In the genomic region with DNA sequence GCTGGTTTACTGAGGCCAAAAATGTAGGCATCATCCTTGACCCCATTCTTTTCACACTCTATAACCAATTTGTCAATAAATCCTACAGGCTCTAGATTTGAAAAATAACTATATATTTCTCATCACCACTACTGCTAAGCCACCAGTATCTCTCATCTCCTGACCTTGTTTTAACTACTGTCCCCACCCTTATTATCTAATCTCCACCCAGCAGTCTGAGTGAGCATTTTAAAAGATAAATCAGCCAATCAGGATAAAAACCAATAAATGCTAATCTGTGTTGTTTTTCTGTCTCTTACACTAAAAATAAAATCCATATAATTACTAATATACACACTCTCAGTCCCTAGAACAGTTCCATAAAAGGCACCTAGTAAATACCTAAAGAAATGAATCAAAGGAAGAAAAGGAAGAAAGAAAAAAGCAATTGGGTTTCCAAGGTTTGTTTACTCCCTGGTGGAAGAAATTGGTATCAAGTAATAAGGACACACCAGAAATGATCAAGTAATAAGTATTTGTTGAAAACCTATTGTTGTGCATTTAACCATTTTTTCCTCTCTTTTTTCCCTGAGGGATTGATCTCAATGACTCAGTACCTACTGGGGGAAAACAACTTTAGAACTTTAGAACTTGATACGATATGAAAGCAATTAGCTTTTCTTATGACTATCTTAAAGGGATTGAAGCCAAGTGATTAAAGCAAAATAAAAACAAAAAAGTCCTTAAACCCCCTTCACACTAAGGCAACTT, we compare ENCODE assay signal across 1 cellular context.
TF ChIP-seq lines count a peak whose summit lies in the region.

No MANE protein-coding gene starts in this region.

TF ChIP-seq in K562, 482 proteins besides CTCF, POLR2A, EP300 and RAD21 (continued from another document and continues in another):
- TF ChIP-seq, protein P1, sequence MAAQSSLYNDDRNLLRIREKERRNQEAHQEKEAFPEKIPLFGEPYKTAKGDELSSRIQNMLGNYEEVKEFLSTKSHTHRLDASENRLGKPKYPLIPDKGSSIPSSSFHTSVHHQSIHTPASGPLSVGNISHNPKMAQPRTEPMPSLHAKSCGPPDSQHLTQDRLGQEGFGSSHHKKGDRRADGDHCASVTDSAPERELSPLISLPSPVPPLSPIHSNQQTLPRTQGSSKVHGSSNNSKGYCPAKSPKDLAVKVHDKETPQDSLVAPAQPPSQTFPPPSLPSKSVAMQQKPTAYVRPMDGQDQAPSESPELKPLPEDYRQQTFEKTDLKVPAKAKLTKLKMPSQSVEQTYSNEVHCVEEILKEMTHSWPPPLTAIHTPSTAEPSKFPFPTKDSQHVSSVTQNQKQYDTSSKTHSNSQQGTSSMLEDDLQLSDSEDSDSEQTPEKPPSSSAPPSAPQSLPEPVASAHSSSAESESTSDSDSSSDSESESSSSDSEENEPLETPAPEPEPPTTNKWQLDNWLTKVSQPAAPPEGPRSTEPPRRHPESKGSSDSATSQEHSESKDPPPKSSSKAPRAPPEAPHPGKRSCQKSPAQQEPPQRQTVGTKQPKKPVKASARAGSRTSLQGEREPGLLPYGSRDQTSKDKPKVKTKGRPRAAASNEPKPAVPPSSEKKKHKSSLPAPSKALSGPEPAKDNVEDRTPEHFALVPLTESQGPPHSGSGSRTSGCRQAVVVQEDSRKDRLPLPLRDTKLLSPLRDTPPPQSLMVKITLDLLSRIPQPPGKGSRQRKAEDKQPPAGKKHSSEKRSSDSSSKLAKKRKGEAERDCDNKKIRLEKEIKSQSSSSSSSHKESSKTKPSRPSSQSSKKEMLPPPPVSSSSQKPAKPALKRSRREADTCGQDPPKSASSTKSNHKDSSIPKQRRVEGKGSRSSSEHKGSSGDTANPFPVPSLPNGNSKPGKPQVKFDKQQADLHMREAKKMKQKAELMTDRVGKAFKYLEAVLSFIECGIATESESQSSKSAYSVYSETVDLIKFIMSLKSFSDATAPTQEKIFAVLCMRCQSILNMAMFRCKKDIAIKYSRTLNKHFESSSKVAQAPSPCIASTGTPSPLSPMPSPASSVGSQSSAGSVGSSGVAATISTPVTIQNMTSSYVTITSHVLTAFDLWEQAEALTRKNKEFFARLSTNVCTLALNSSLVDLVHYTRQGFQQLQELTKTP (IDR thresholded peaks at IDR 0.05; ENCODE audit: low read depth in 1 of 2, partially characterized antibody in 2 of 2), result no peak
- no peak for TF ChIP-seq NUFIP1 (IDR thresholded peaks at IDR 0.05; ENCODE audit: partially characterized antibody)
- TF ChIP-seq TEAD4 (IDR thresholded peaks at IDR 0.05; ENCODE audit: low read length), result peak; percentile 65
- TF ChIP-seq TEAD4 (CRISPR knock-in tag; IDR thresholded peaks at IDR 0.05; ENCODE audit: borderline replicate concordance), result no peak
- TF ChIP-seq SMC3 (conservative IDR thresholded peaks at IDR 0.05; ENCODE audit: insufficient read depth, low read depth, low read length), result no peak
- TF ChIP-seq ZNF263 (CRISPR knock-in tag; IDR thresholded peaks at IDR 0.05; ENCODE audit: borderline replicate concordance), result no peak
- TF ChIP-seq E2F3 (CRISPR knock-in tag; IDR thresholded peaks at IDR 0.05), result no peak
- TF ChIP-seq, protein P2, sequence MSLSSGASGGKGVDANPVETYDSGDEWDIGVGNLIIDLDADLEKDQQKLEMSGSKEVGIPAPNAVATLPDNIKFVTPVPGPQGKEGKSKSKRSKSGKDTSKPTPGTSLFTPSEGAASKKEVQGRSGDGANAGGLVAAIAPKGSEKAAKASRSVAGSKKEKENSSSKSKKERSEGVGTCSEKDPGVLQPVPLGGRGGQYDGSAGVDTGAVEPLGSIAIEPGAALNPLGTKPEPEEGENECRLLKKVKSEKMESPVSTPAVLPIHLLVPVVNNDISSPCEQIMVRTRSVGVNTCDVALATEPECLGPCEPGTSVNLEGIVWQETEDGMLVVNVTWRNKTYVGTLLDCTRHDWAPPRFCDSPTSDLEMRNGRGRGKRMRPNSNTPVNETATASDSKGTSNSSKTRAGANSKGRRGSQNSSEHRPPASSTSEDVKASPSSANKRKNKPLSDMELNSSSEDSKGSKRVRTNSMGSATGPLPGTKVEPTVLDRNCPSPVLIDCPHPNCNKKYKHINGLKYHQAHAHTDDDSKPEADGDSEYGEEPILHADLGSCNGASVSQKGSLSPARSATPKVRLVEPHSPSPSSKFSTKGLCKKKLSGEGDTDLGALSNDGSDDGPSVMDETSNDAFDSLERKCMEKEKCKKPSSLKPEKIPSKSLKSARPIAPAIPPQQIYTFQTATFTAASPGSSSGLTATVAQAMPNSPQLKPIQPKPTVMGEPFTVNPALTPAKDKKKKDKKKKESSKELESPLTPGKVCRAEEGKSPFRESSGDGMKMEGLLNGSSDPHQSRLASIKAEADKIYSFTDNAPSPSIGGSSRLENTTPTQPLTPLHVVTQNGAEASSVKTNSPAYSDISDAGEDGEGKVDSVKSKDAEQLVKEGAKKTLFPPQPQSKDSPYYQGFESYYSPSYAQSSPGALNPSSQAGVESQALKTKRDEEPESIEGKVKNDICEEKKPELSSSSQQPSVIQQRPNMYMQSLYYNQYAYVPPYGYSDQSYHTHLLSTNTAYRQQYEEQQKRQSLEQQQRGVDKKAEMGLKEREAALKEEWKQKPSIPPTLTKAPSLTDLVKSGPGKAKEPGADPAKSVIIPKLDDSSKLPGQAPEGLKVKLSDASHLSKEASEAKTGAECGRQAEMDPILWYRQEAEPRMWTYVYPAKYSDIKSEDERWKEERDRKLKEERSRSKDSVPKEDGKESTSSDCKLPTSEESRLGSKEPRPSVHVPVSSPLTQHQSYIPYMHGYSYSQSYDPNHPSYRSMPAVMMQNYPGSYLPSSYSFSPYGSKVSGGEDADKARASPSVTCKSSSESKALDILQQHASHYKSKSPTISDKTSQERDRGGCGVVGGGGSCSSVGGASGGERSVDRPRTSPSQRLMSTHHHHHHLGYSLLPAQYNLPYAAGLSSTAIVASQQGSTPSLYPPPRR (CRISPR knock-in tag; IDR thresholded peaks at IDR 0.05; ENCODE audit: borderline replicate concordance), result no peak
- TF ChIP-seq KLF1 (tag; IDR thresholded peaks at IDR 0.05), result peak; percentile 84
- no peak for TF ChIP-seq MCM7 (IDR thresholded peaks at IDR 0.05)
- TF ChIP-seq FOSL1 (tag; conservative IDR thresholded peaks at IDR 0.05), result no peak
- no peak for TF ChIP-seq TAF1 (IDR thresholded peaks at IDR 0.05; ENCODE audit: control insufficient read depth, extremely low read depth, insufficient read depth, low read length, severe bottlenecking)
- no peak for TF ChIP-seq PPARD (CRISPR knock-in tag; IDR thresholded peaks at IDR 0.05)
- TF ChIP-seq BDP1 (IDR thresholded peaks at IDR 0.05; ENCODE audit: insufficient read depth, insufficient read length), result no peak
- TF ChIP-seq ZKSCAN8 (CRISPR knock-in tag; IDR thresholded peaks at IDR 0.05), result no peak
- no peak for TF ChIP-seq CHD2 (IDR thresholded peaks at IDR 0.05; ENCODE audit: low read depth, low read length)
- TF ChIP-seq, protein P3, sequence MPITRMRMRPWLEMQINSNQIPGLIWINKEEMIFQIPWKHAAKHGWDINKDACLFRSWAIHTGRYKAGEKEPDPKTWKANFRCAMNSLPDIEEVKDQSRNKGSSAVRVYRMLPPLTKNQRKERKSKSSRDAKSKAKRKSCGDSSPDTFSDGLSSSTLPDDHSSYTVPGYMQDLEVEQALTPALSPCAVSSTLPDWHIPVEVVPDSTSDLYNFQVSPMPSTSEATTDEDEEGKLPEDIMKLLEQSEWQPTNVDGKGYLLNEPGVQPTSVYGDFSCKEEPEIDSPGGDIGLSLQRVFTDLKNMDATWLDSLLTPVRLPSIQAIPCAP (CRISPR knock-in tag; IDR thresholded peaks at IDR 0.05; ENCODE audit: borderline replicate concordance), result no peak
- TF ChIP-seq ZNF699 (CRISPR knock-in tag; IDR thresholded peaks at IDR 0.05; ENCODE audit: insufficient replicate concordance), result no peak
- TF ChIP-seq KDM1A (IDR thresholded peaks at IDR 0.05), result peak in 1 of 2 experiments; percentile 56; a peak in 1 of 4 replicates
- TF ChIP-seq, protein P4, sequence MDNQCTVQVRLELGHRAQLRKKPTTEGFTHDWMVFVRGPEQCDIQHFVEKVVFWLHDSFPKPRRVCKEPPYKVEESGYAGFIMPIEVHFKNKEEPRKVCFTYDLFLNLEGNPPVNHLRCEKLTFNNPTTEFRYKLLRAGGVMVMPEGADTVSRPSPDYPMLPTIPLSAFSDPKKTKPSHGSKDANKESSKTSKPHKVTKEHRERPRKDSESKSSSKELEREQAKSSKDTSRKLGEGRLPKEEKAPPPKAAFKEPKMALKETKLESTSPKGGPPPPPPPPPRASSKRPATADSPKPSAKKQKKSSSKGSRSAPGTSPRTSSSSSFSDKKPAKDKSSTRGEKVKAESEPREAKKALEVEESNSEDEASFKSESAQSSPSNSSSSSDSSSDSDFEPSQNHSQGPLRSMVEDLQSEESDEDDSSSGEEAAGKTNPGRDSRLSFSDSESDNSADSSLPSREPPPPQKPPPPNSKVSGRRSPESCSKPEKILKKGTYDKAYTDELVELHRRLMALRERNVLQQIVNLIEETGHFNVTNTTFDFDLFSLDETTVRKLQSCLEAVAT (IDR thresholded peaks at IDR 0.05), result no peak
- no peak for TF ChIP-seq ZNF79 (CRISPR knock-in tag; IDR thresholded peaks at IDR 0.05; ENCODE audit: low read depth)
- no peak for TF ChIP-seq SUPT5H (IDR thresholded peaks at IDR 0.05)
- peak; percentile 74 for TF ChIP-seq DPF2 (IDR thresholded peaks at IDR 0.05)
- TF ChIP-seq CBX1 (IDR thresholded peaks at IDR 0.05; ENCODE audit: low read depth), result no peak
- peak; percentile 61; the same call in 1 of the 2 replicates for TF ChIP-seq SMARCA4 (IDR thresholded peaks at IDR 0.05)
- TF ChIP-seq, protein P5, sequence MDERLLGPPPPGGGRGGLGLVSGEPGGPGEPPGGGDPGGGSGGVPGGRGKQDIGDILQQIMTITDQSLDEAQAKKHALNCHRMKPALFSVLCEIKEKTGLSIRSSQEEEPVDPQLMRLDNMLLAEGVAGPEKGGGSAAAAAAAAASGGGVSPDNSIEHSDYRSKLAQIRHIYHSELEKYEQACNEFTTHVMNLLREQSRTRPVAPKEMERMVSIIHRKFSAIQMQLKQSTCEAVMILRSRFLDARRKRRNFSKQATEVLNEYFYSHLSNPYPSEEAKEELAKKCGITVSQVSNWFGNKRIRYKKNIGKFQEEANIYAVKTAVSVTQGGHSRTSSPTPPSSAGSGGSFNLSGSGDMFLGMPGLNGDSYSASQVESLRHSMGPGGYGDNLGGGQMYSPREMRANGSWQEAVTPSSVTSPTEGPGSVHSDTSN (CRISPR knock-in tag; IDR thresholded peaks at IDR 0.05; ENCODE audit: low read depth), result no peak
- TF ChIP-seq, protein P5 (tag; conservative IDR thresholded peaks at IDR 0.05; ENCODE audit: low read depth), result no peak
- peak; percentile 45 for TF ChIP-seq NCOR1 (IDR thresholded peaks at IDR 0.05)
- TF ChIP-seq LEF1 (IDR thresholded peaks at IDR 0.05), result no peak
- TF ChIP-seq, protein P6, sequence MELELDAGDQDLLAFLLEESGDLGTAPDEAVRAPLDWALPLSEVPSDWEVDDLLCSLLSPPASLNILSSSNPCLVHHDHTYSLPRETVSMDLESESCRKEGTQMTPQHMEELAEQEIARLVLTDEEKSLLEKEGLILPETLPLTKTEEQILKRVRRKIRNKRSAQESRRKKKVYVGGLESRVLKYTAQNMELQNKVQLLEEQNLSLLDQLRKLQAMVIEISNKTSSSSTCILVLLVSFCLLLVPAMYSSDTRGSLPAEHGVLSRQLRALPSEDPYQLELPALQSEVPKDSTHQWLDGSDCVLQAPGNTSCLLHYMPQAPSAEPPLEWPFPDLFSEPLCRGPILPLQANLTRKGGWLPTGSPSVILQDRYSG (tag; conservative IDR thresholded peaks at IDR 0.05; ENCODE audit: low read depth), result no peak
- TF ChIP-seq SRF (CRISPR knock-in tag; IDR thresholded peaks at IDR 0.05), result no peak
- TF ChIP-seq NCOA6 (IDR thresholded peaks at IDR 0.05), result no peak
- TF ChIP-seq ZC3H8 (IDR thresholded peaks at IDR 0.05), result no peak
- no peak for TF ChIP-seq ZNF507 (tag; conservative IDR thresholded peaks at IDR 0.05)
- no peak for TF ChIP-seq SRSF1 (IDR thresholded peaks at IDR 0.05; ENCODE audit: low read depth, low read length)
- TF ChIP-seq, protein P7, sequence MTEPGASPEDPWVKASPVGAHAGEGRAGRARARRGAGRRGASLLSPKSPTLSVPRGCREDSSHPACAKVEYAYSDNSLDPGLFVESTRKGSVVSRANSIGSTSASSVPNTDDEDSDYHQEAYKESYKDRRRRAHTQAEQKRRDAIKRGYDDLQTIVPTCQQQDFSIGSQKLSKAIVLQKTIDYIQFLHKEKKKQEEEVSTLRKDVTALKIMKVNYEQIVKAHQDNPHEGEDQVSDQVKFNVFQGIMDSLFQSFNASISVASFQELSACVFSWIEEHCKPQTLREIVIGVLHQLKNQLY (CRISPR knock-in tag; conservative IDR thresholded peaks at IDR 0.05), result no peak
- TF ChIP-seq PHB (CRISPR knock-in tag; IDR thresholded peaks at IDR 0.05), result no peak
- no peak for TF ChIP-seq ATF1 (CRISPR knock-in tag; IDR thresholded peaks at IDR 0.05)
- TF ChIP-seq ATF1 (tag; IDR thresholded peaks at IDR 0.05), result no peak
- TF ChIP-seq, protein P8, sequence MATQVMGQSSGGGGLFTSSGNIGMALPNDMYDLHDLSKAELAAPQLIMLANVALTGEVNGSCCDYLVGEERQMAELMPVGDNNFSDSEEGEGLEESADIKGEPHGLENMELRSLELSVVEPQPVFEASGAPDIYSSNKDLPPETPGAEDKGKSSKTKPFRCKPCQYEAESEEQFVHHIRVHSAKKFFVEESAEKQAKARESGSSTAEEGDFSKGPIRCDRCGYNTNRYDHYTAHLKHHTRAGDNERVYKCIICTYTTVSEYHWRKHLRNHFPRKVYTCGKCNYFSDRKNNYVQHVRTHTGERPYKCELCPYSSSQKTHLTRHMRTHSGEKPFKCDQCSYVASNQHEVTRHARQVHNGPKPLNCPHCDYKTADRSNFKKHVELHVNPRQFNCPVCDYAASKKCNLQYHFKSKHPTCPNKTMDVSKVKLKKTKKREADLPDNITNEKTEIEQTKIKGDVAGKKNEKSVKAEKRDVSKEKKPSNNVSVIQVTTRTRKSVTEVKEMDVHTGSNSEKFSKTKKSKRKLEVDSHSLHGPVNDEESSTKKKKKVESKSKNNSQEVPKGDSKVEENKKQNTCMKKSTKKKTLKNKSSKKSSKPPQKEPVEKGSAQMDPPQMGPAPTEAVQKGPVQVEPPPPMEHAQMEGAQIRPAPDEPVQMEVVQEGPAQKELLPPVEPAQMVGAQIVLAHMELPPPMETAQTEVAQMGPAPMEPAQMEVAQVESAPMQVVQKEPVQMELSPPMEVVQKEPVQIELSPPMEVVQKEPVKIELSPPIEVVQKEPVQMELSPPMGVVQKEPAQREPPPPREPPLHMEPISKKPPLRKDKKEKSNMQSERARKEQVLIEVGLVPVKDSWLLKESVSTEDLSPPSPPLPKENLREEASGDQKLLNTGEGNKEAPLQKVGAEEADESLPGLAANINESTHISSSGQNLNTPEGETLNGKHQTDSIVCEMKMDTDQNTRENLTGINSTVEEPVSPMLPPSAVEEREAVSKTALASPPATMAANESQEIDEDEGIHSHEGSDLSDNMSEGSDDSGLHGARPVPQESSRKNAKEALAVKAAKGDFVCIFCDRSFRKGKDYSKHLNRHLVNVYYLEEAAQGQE (CRISPR knock-in tag; IDR thresholded peaks at IDR 0.05; ENCODE audit: low read depth), result no peak
- peak; percentile 44 for TF ChIP-seq CBFA2T2 (conservative IDR thresholded peaks at IDR 0.05)
- no peak for TF ChIP-seq TBP (optimal IDR thresholded peaks at IDR 0.05; ENCODE audit: low read depth, low read length)
- peak in 1 of 2 experiments; percentile 74; a peak in 2 of 4 replicates for TF ChIP-seq RCOR1 (IDR thresholded peaks at IDR 0.05; ENCODE audit: borderline replicate concordance in 1 of 2, low read depth in 2 of 2, low read length in 2 of 2)
- no peak for TF ChIP-seq DDX20 (tag; IDR thresholded peaks at IDR 0.05; ENCODE audit: low read depth)
